Comparison of ENCODE assay signal across 25 cellular contexts in the genomic region with DNA sequence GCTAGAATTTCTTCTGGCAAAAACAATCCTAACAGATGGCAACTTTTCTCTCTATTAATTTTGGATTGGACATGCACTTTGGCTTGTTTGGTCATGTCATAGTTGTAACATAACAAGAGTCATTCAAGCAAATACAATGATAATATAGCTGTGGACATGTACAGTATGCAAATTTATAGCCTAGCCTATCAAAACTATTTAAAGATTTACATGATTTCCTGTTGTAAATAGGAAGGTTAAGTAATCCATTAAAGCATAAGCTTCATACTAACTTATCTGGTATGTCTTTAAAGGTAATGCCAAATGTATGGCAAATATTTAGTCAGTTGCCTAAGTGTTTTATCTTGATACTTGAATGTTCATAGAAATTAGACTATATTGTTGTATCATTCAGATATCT. TPM values are rescaled to one million over a fixed set of nuclear protein-coding genes. Genes with fewer than 3 reads are reported as not detected.
"Had no signal": no experiment of that assay in that cellular context is flagged by ENCODE, and none has a peak within 500 bp of the region (broad histone marks: within the 10 kb centered on the region; RNA-seq: fewer than 3 reads in every experiment).

No MANE protein-coding gene starts in this region.

- H3K4me1 Mint-ChIP-seq: activated CD4-positive, alpha-beta T cell treated with anti-CD3 and anti-CD28 coated beads, Interleukin-2, amount 10 ng/mL, durations not matched to agents 7 days and 5 days; activated CD8-positive, alpha-beta memory T cell treated with anti-CD3 and anti-CD28 coated beads, Interleukin-2, amount 10 ng/mL, durations not matched to agents 7 days and 5 days; activated naive CD4-positive, alpha-beta T cell treated with anti-CD3 and anti-CD28 coated beads, Interleukin-2, amount 10 ng/mL, durations not matched to agents 7 days and 5 days; mesothelial cell of epicardium; stimulated activated memory B cell treated with anti-CD40 and anti-IgM and Interleukin-4, amounts not matched to agents 10 μg/mL and 1 μg/mL and 100 μg/mL, for 72 hours had no signal

- H3K36me3 Mint-ChIP-seq: activated naive CD4-positive, alpha-beta T cell treated with anti-CD3 and anti-CD28 coated beads, Interleukin-2, amount 10 ng/mL, durations not matched to agents 7 days and 5 days; mesothelial cell of epicardium; neural progenitor cell had no signal

- H3K4me2 ChIP-seq: neural progenitor cell, smooth muscle cell had no signal

- H3K4me1 ChIP-seq: left ventricle myocardium inferior, neural progenitor cell, sigmoid colon, stomach, suprapubic skin, tibial nerve had no signal

- H3K27me3 Mint-ChIP-seq: activated CD4-positive, alpha-beta T cell treated with anti-CD3 and anti-CD28 coated beads, Interleukin-2, amount 10 ng/mL, durations not matched to agents 7 days and 5 days; activated CD8-positive, alpha-beta memory T cell treated with anti-CD3 and anti-CD28 coated beads, Interleukin-2, amount 10 ng/mL, durations not matched to agents 7 days and 5 days; activated CD8-positive, alpha-beta T cell treated with anti-CD3 and anti-CD28 coated beads for 36 hours; activated naive CD4-positive, alpha-beta T cell treated with anti-CD3 and anti-CD28 coated beads, Interleukin-2, amount 10 ng/mL, durations not matched to agents 7 days and 5 days; naive thymus-derived CD8-positive, alpha-beta T cell; stimulated activated memory B cell treated with anti-CD40 and anti-IgM and Interleukin-4, amounts not matched to agents 10 μg/mL and 1 μg/mL and 100 μg/mL, for 72 hours had no signal

- DNase-seq: activated CD4-positive, alpha-beta T cell treated with anti-CD3 and anti-CD28 coated beads, Interleukin-2, amount 10 ng/mL, durations not matched to agents 7 days and 5 days; activated CD4-positive, CD25-positive, alpha-beta regulatory T cell treated with anti-CD3 and anti-CD28 coated beads, Interleukin-2, amount 50 U/mL, for 72 hours; activated CD8-positive, alpha-beta memory T cell treated with anti-CD3 and anti-CD28 coated beads, Interleukin-2, amount 10 ng/mL, durations not matched to agents 7 days and 5 days; activated CD8-positive, alpha-beta T cell treated with anti-CD3 and anti-CD28 coated beads for 36 hours; activated effector memory CD4-positive, alpha-beta T cell treated with anti-CD3 and anti-CD28 coated beads, Interleukin-2, amount 50 U/mL, for 16 hours; activated naive CD4-positive, alpha-beta T cell treated with anti-CD3 and anti-CD28 coated beads, Interleukin-2, amount 10 ng/mL, durations not matched to agents 7 days and 5 days; activated T-cell treated with anti-CD3 and anti-CD28 coated beads for 4 hours; amygdala; cortex of kidney; erythroblast; foreskin melanocyte; left ventricle myocardium inferior; naive thymus-derived CD8-positive, alpha-beta T cell; posterior cingulate gyrus; sigmoid colon; stimulated activated CD4-positive, alpha-beta T cell treated with anti-CD3 and anti-CD28 coated beads, Interleukin-15, amount 100 ng/mL, for 24 hours; stomach; WERI-Rb-1 had no signal

- H3K27me3 ChIP-seq: cardiac muscle cell, neural progenitor cell, sigmoid colon, stomach, suprapubic skin, tibial nerve had no signal

- H3K9me3 Mint-ChIP-seq: activated CD4-positive, alpha-beta T cell treated with anti-CD3 and anti-CD28 coated beads, Interleukin-2, amount 10 ng/mL, durations not matched to agents 7 days and 5 days; activated CD8-positive, alpha-beta T cell treated with anti-CD3 and anti-CD28 coated beads for 36 hours; activated naive CD4-positive, alpha-beta T cell treated with anti-CD3 and anti-CD28 coated beads, Interleukin-2, amount 10 ng/mL, durations not matched to agents 7 days and 5 days; mesothelial cell of epicardium; neural progenitor cell; stimulated activated memory B cell treated with anti-CD40 and anti-IgM and Interleukin-4, amounts not matched to agents 10 μg/mL and 1 μg/mL and 100 μg/mL, for 72 hours had no signal

- H3K4me3 Mint-ChIP-seq: activated CD4-positive, alpha-beta T cell treated with anti-CD3 and anti-CD28 coated beads, Interleukin-2, amount 10 ng/mL, durations not matched to agents 7 days and 5 days; activated CD8-positive, alpha-beta memory T cell treated with anti-CD3 and anti-CD28 coated beads, Interleukin-2, amount 10 ng/mL, durations not matched to agents 7 days and 5 days; activated CD8-positive, alpha-beta T cell treated with anti-CD3 and anti-CD28 coated beads for 36 hours; activated naive CD4-positive, alpha-beta T cell treated with anti-CD3 and anti-CD28 coated beads, Interleukin-2, amount 10 ng/mL, durations not matched to agents 7 days and 5 days; mesothelial cell of epicardium; naive thymus-derived CD8-positive, alpha-beta T cell; neural progenitor cell; stimulated activated memory B cell treated with anti-CD40 and anti-IgM and Interleukin-4, amounts not matched to agents 10 μg/mL and 1 μg/mL and 100 μg/mL, for 72 hours had no signal

- ATAC-seq: activated CD8-positive, alpha-beta memory T cell treated with anti-CD3 and anti-CD28 coated beads, Interleukin-2, amount 10 ng/mL, durations not matched to agents 7 days and 5 days; activated CD8-positive, alpha-beta T cell treated with anti-CD3 and anti-CD28 coated beads for 36 hours; naive thymus-derived CD8-positive, alpha-beta T cell; stimulated activated memory B cell treated with anti-CD40 and anti-IgM and Interleukin-4, amounts not matched to agents 10 μg/mL and 1 μg/mL and 100 μg/mL, for 72 hours had no signal

- H2AFZ ChIP-seq: neural progenitor cell had no signal

- H3K27ac Mint-ChIP-seq: activated CD4-positive, alpha-beta T cell treated with anti-CD3 and anti-CD28 coated beads, Interleukin-2, amount 10 ng/mL, durations not matched to agents 7 days and 5 days; activated CD8-positive, alpha-beta memory T cell treated with anti-CD3 and anti-CD28 coated beads, Interleukin-2, amount 10 ng/mL, durations not matched to agents 7 days and 5 days; activated CD8-positive, alpha-beta T cell treated with anti-CD3 and anti-CD28 coated beads for 36 hours; activated naive CD4-positive, alpha-beta T cell treated with anti-CD3 and anti-CD28 coated beads, Interleukin-2, amount 10 ng/mL, durations not matched to agents 7 days and 5 days; mesothelial cell of epicardium; naive thymus-derived CD8-positive, alpha-beta T cell; neural progenitor cell; stimulated activated memory B cell treated with anti-CD40 and anti-IgM and Interleukin-4, amounts not matched to agents 10 μg/mL and 1 μg/mL and 100 μg/mL, for 72 hours had no signal

- H3K4me3 ChIP-seq: cardiac muscle cell, left ventricle myocardium inferior, neural progenitor cell, sigmoid colon, smooth muscle cell, stomach, suprapubic skin, tibial nerve had no signal

- H3K27ac ChIP-seq: cardiac muscle cell, left ventricle myocardium inferior, neural progenitor cell, sigmoid colon, stomach, suprapubic skin, tibial nerve, WERI-Rb-1 had no signal

- H3K36me3 ChIP-seq: cardiac muscle cell, left ventricle myocardium inferior, neural progenitor cell, sigmoid colon, stomach, suprapubic skin, tibial nerve, WERI-Rb-1 had no signal

RNA-seq across cellular contexts. Expression of a gene that starts 45.3 kb away (rescaled TPM):
- total RNA-seq: left ventricle myocardium inferior had no signal
